In the genomic region with DNA sequence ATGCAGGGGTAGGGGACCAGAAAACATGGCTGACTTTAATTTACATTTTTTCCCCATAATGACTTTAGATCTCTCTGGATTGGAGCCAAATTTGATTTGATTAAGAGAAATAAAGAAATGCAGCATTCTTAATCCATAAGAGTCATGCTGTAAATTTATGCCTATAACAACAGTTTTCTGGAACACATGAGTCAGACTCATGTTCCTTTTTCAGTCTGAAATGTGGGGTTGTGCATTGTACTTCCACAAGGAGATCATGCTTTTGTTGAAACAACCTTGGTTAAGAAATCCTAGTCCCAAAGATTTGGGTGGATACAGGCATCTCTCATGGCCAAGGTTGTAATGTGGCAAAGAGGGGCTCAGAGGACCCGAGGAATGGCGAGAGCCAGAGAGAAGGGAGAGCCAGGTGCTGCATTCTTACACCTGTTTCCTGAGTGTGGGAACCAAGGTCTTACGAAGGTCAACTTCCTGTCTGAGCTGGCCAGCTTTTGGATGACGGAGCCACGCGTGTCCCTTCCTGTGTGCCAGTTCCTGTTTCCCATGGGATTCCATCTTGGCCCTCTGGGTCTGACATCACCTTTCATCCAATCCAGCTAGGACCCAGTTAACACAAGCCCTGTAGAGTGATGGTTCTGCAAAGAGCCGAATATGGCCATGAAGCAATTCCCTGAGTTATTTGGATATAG, we compare ENCODE assay signal across 31 cellular contexts. TPM values are rescaled to one million over a fixed set of nuclear protein-coding genes. Genes with fewer than 3 reads are reported as not detected.
DNase-seq lines count a peak whose midpoint lies in the region; ATAC-seq and TF ChIP-seq lines count a peak whose summit lies in the region.
"Had no signal": no experiment of that assay in that cellular context is flagged by ENCODE, and none has a peak within 500 bp of the region (broad histone marks: within the 10 kb centered on the region; RNA-seq: fewer than 3 reads in every experiment).

No MANE protein-coding gene starts in this region.

- peaks cover 49% of the 10 kb centered on the region for H3K4me1 Mint-ChIP-seq in endothelial cell (ENCODE audit: unreplicated experiment)
- H3K4me1 Mint-ChIP-seq: activated CD4-positive, alpha-beta T cell treated with anti-CD3 and anti-CD28 coated beads, Interleukin-2, amount 10 ng/mL, durations not matched to agents 7 days and 5 days; activated naive CD4-positive, alpha-beta T cell treated with anti-CD3 and anti-CD28 coated beads, Interleukin-2, amount 10 ng/mL, durations not matched to agents 7 days and 5 days had no signal

- H3K36me3 ChIP-seq in RWPE2 (ENCODE audit: low read depth): no peaks in the 10 kb centered on the region
- H3K36me3 ChIP-seq: BLaER1 treated with 17β-estradiol and CSF1 and Interleukin-3, amounts not matched to agents 10 nM and 100 nM; esophagus muscularis mucosa; lower lobe of right lung; WERI-Rb-1 had no signal

- H3K36me3 Mint-ChIP-seq in endothelial cell (ENCODE audit: low read depth, unreplicated experiment): no peaks in the 10 kb centered on the region
- H3K36me3 Mint-ChIP-seq: activated naive CD4-positive, alpha-beta T cell treated with anti-CD3 and anti-CD28 coated beads, Interleukin-2, amount 10 ng/mL, durations not matched to agents 7 days and 5 days had no signal

- H3K4me3 ChIP-seq in RWPE2 (ENCODE audit: severe bottlenecking): no peak overlapping the region
- H3K4me3 ChIP-seq: BLaER1 treated with 17β-estradiol and CSF1 and Interleukin-3, amounts not matched to agents 10 nM and 100 nM; esophagus muscularis mucosa; lower lobe of right lung; mucosa of descending colon; skin epidermis had no signal

- no peaks in the 10 kb centered on the region for H3K9me3 ChIP-seq in RWPE2 (ENCODE audit: severe bottlenecking)
- H3K9me3 ChIP-seq: BLaER1 treated with 17β-estradiol and CSF1 and Interleukin-3, amounts not matched to agents 10 nM and 100 nM; esophagus muscularis mucosa; lower lobe of right lung; mucosa of descending colon had no signal

- H3K27ac ChIP-seq in RWPE2 (ENCODE audit: poor library complexity, severe bottlenecking): no peak overlapping the region
- H3K27ac ChIP-seq: BLaER1 treated with 17β-estradiol and CSF1 and Interleukin-3, amounts not matched to agents 10 nM and 100 nM; esophagus muscularis mucosa; lower lobe of right lung; parathyroid adenoma; skin epidermis; WERI-Rb-1 had no signal

- ATAC-seq in RWPE2 (ENCODE audit: low read depth): no peak
- ATAC-seq: HCT116, mucosa of descending colon had no signal

- no peaks in the 10 kb centered on the region for H3K4me1 ChIP-seq in RWPE2 (ENCODE audit: insufficient read depth, poor library complexity, severe bottlenecking)
- H3K4me1 ChIP-seq: lower lobe of right lung, parathyroid adenoma had no signal

- TF ChIP-seq CTCF in RWPE2 (IDR thresholded peaks at IDR 0.05; ENCODE audit: poor library complexity, severe bottlenecking) (no peak), endothelial cell (IDR thresholded peaks at IDR 0.05; ENCODE audit: unreplicated experiment) (no peak)

- intact Hi-C loops in posterior vena cava (cut with DNase I): no loop called here

- H3K27ac Mint-ChIP-seq in endothelial cell (ENCODE audit: unreplicated experiment): peak overlapping the region; percentile 76
- H3K27ac Mint-ChIP-seq: activated CD4-positive, alpha-beta T cell treated with anti-CD3 and anti-CD28 coated beads, Interleukin-2, amount 10 ng/mL, durations not matched to agents 7 days and 5 days; activated naive CD4-positive, alpha-beta T cell treated with anti-CD3 and anti-CD28 coated beads, Interleukin-2, amount 10 ng/mL, durations not matched to agents 7 days and 5 days had no signal

- DNase-seq in COLO668 (lab: John Stamatoyannopoulos, UW; ENCODE audit: unreplicated experiment) (peak; percentile 34), RWPE2 (ENCODE audit: low spot score) (peak; percentile 9), endothelial cell (ENCODE audit: low spot score) (peak; percentile 43), posterior vena cava (ENCODE audit: low spot score) (peak; percentile 70), NCI-H524 treated with DMSO at 0.1 percent for 48 hours (lab: John Stamatoyannopoulos, UW) (no peak), foreskin melanocyte (no peak), HK-2 (ENCODE audit: unreplicated experiment) (no peak)
- DNase-seq: activated CD4-positive, alpha-beta T cell treated with anti-CD3 and anti-CD28 coated beads, Interleukin-2, amount 10 ng/mL, durations not matched to agents 7 days and 5 days; activated naive CD4-positive, alpha-beta T cell treated with anti-CD3 and anti-CD28 coated beads, Interleukin-2, amount 10 ng/mL, durations not matched to agents 7 days and 5 days; activated T-cell treated with anti-CD3 and anti-CD28 coated beads, Interleukin-2, amount 50 U/mL, for 48 hours; aorta; Calu3; effector memory CD4-positive, alpha-beta T cell; lower lobe of right lung; mucosa of descending colon; NCI-H1092; NCI-H187; NCI-H2227 treated with DMSO at 0.1 percent for 48 hours; NCI-H774; OCI-M1; Right ventricle myocardium superior; stimulated activated CD4-positive, alpha-beta T cell treated with anti-CD3 and anti-CD28 coated beads, Interleukin-2, amount 100 ng/mL, for 24 hours; T-helper 9 cell; WERI-Rb-1 had no signal

- H3K27me3 ChIP-seq in RWPE2 (ENCODE audit: insufficient read depth, poor library complexity, severe bottlenecking): no peaks in the 10 kb centered on the region
- H3K27me3 ChIP-seq: BLaER1 treated with 17β-estradiol and CSF1 and Interleukin-3, amounts not matched to agents 10 nM and 100 nM had no signal

- no peaks in the 10 kb centered on the region for H3K9me3 Mint-ChIP-seq in endothelial cell (ENCODE audit: unreplicated experiment)
- H3K9me3 Mint-ChIP-seq: activated CD4-positive, alpha-beta T cell treated with anti-CD3 and anti-CD28 coated beads, Interleukin-2, amount 10 ng/mL, durations not matched to agents 7 days and 5 days; activated naive CD4-positive, alpha-beta T cell treated with anti-CD3 and anti-CD28 coated beads, Interleukin-2, amount 10 ng/mL, durations not matched to agents 7 days and 5 days; nephron had no signal

- H3K27me3 Mint-ChIP-seq in endothelial cell (ENCODE audit: unreplicated experiment): peaks cover 11% of the 10 kb centered on the region

- H3K4me3 Mint-ChIP-seq in endothelial cell (ENCODE audit: unreplicated experiment): no peak overlapping the region
- H3K4me3 Mint-ChIP-seq: activated CD4-positive, alpha-beta T cell treated with anti-CD3 and anti-CD28 coated beads, Interleukin-2, amount 10 ng/mL, durations not matched to agents 7 days and 5 days; activated naive CD4-positive, alpha-beta T cell treated with anti-CD3 and anti-CD28 coated beads, Interleukin-2, amount 10 ng/mL, durations not matched to agents 7 days and 5 days; nephron had no signal

RNA-seq across cellular contexts. Expression of a gene that starts 23.1 kb away (rescaled TPM):
- total RNA-seq in endothelial cell (ENCODE audit: unreplicated experiment): not detected
- total RNA-seq in posterior vena cava: under 1 TPM in 1 of 2 donors, not detected in 1; 0.14 TPM
- total RNA-seq: activated CD4-positive, alpha-beta T cell treated with anti-CD3 and anti-CD28 coated beads, Interleukin-2, amount 10 ng/mL, durations not matched to agents 7 days and 5 days; Calu3; esophagus muscularis mucosa; LHCN-M2; lower lobe of right lung; Right ventricle myocardium superior had no signal

Comparison
In these comparisons a context has a peak if more than half of its experiments do, and no peak if none do; other contexts are left out.
1. DNase-seq: peak in COLO668 (single experiment), RWPE2 (single experiment), endothelial cell (single experiment) and posterior vena cava (single experiment); none in NCI-H524 treated with DMSO at 0.1 percent for 48 hours (single experiment), foreskin melanocyte (single experiment) and HK-2 (single experiment).